In genomic region chr2:196601430-196602306, GRCh38 we compare ENCODE assay signal across 8 cellular contexts. TPM values are rescaled to one million over a fixed set of nuclear protein-coding genes. Genes with fewer than 3 reads are reported as not detected.
DNase-seq lines count a peak whose midpoint lies in the region; ATAC-seq and TF ChIP-seq lines count a peak whose summit lies in the region.
"Had no signal": no experiment of that assay in that cellular context is flagged by ENCODE, and none has a peak within 500 bp of the region (broad histone marks: within the 10 kb centered on the region; RNA-seq: fewer than 3 reads in every experiment).

No MANE protein-coding gene starts in this region.

- TF ChIP-seq CTCF in HFF-Myc (IDR thresholded peaks at IDR 0.05; ENCODE audit: low read depth, low read length, missing control alignments): no peak

- DNase-seq in HFF-Myc (ENCODE audit: extremely low read depth, low read depth): peak; percentile 73
- peak; percentile 86 for DNase-seq in SK-N-DZ (ENCODE audit: low spot score)
- DNase-seq in Right ventricle myocardium inferior (ENCODE audit: missing footprints): peak; percentile 66
- DNase-seq in stromal cell of bone marrow (ENCODE audit: low read depth): peak; percentile 97
- DNase-seq in left lobe of liver (ENCODE audit: low spot score): no peak
- DNase-seq in NCI-H1436 (lab: John Stamatoyannopoulos, UW): no peak
- no peak for DNase-seq in NCI-H1105 treated with DMSO at 0.1 percent for 48 hours (lab: John Stamatoyannopoulos, UW)
- DNase-seq: activated T-cell treated with anti-CD3 and anti-CD28 coated beads, Interleukin-2, amount 50 U/mL, for 24 hours had no signal

- ATAC-seq in Right ventricle myocardium inferior (peak; percentile 87), left lobe of liver (no peak)

- intact Hi-C loops in Right ventricle myocardium inferior (cut with DNase I): no loop called here

- H3K4me3 ChIP-seq in HFF-Myc (replicated peaks; ENCODE audit: low read depth, low read length): no peak overlapping the region

RNA-seq across cellular contexts. Expression of gene HECW2, which starts 8.3 kb away (rescaled TPM):
- 1.8 and 3.7 TPM in 2 replicates for polyA plus RNA-seq in SK-N-DZ (2014; cell fraction: cytosol; rRNA removed)
- polyA plus RNA-seq in SK-N-DZ (2014; cell fraction: nucleus; rRNA removed): 2.1 and 3.3 TPM in 2 replicates
- total RNA-seq in Right ventricle myocardium inferior (34.7 TPM), left lobe of liver (3.5 TPM)

RNA-seq across cellular contexts. Expression of gene CCDC150, which starts 37.8 kb away (rescaled TPM):
- 24.8 and 33.7 TPM in 2 replicates for polyA plus RNA-seq in SK-N-DZ (2014; cell fraction: cytosol; rRNA removed)
- polyA plus RNA-seq in SK-N-DZ (2014; cell fraction: nucleus; rRNA removed): 228 and 283 TPM in 2 replicates
- total RNA-seq in Right ventricle myocardium inferior (0.89 TPM), left lobe of liver (2.2 TPM)

Comparison
In these comparisons a context has a peak if more than half of its experiments do, and no peak if none do; other contexts are left out.
1. DNase-seq: peak in HFF-Myc (single experiment), SK-N-DZ (single experiment), Right ventricle myocardium inferior (single experiment) and stromal cell of bone marrow (single experiment); none in left lobe of liver (single experiment), NCI-H1436 (single experiment) and NCI-H1105 treated with DMSO at 0.1 percent for 48 hours (single experiment).